In the genomic region with DNA sequence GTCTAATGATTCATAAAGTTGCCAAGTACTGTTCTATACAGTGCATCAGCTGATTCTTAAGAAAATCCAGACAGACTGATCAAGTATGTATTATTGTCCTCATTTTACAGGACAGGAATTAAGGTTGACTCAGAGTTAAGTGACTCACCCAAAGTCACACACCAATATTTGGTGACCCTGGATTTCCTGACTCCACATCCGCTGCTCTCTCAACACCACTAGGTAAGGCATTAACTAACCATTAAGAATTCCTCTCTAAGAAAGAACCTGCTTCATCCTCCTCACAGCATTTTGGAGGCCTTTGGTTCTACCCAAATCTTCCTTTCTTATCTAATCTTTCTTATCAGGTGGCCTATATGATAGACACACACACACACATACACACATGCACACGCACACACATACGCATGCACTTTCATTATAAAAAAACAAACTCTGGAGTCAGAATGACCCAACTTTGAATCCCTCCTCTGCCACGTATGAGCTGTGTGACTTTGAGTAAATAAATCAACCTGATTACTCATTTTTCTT, we compare ENCODE assay signal across 8 cellular contexts.
DNase-seq lines count a peak whose midpoint lies in the region; ATAC-seq and TF ChIP-seq lines count a peak whose summit lies in the region.

No MANE protein-coding gene starts in this region.

- no peak overlapping the region for H3K27ac ChIP-seq in A673 (ENCODE audit: low read depth, low read length, poor library complexity, severe bottlenecking)

- no peak overlapping the region for H3K4me3 ChIP-seq in A673 (ENCODE audit: low read depth, low read length, poor library complexity, severe bottlenecking)
- H3K4me3 ChIP-seq in fibroblast of mammary gland (ENCODE audit: control insufficient read depth, low read depth, low read length) = no peak overlapping the region

- peaks cover 3% of the 10 kb centered on the region for H3K9me3 ChIP-seq in A673 (ENCODE audit: low read depth, low read length, poor library complexity, severe bottlenecking)

- TF ChIP-seq CTCF in A673 (conservative IDR thresholded peaks at IDR 0.05; ENCODE audit: low read depth, low read length) = no peak
- TF ChIP-seq CTCF in fibroblast of mammary gland (conservative IDR thresholded peaks at IDR 0.05; ENCODE audit: control insufficient read depth, insufficient read depth, low read depth, low read length) = no peak
- no peak for TF ChIP-seq CTCF in GM13976 (IDR thresholded peaks at IDR 0.05; ENCODE audit: borderline replicate concordance, control extremely low read depth, extremely low read depth, insufficient read depth, missing control alignments)

- CTCF ChIA-PET in A673 (lab: Charles Lee) = no interaction called here

- peaks cover 8% of the 10 kb centered on the region for H3K4me1 ChIP-seq in A673 (ENCODE audit: insufficient read depth, low read length, poor library complexity, severe bottlenecking)

- POLR2A ChIA-PET in A673 (lab: Charles Lee; ENCODE audit: low non-redundant PET) = no interaction called here

- in situ Hi-C loops in GM13976 (cut with MboI; ENCODE audit: low sequenced_read_pairs, unreplicated experiment) = no loop called here

- no peaks in the 10 kb centered on the region for H3K27me3 ChIP-seq in A673 (replicated peaks; ENCODE audit: insufficient read depth, low read depth, low read length, poor library complexity)

- ATAC-seq in GM21825 (IDR thresholded peaks at IDR 0.05; ENCODE audit: unreplicated experiment) = peak; percentile 64
- ATAC-seq in GM21528 (IDR thresholded peaks at IDR 0.05; ENCODE audit: low FRiP score, unreplicated experiment) = no peak

- no peaks in the 10 kb centered on the region for H3K36me3 ChIP-seq in A673 (ENCODE audit: insufficient read depth, low read length, poor library complexity, severe bottlenecking)

- BruUV-seq in A673 (replicated peaks; lab: Mats Ljungman, UMichigan) = no TSS peak

- peak; percentile 58 for DNase-seq in A673 (ENCODE audit: low spot score)
- peak; percentile 56 to 89 for DNase-seq in SW 1271 (lab: John Stamatoyannopoulos, UW)
- peak; percentile 66 for DNase-seq in fibroblast of mammary gland (ENCODE audit: low read depth)
- no peak for DNase-seq in medulla oblongata (ENCODE audit: extremely low spot score)
- DNase-seq in GM13976 (ENCODE audit: low spot score) = no peak
- DNase-seq in ecto neural progenitor cell (ENCODE audit: low spot score) = no peak

- intact Hi-C loops in A673 (cut with micrococcal nuclease; ENCODE audit: unreplicated experiment) = loop anchor here (10.0 kb wide), 1 partner anchor 305 kb away; no protein-coding TSS in a partner anchor

Comparison
In these comparisons a context has a peak if more than half of its experiments do, and no peak if none do; other contexts are left out.
1. DNase-seq: peak in A673 (single experiment), SW 1271 (2 of 2) and fibroblast of mammary gland (single experiment); none in medulla oblongata (single experiment), GM13976 (single experiment) and ecto neural progenitor cell (single experiment).